Comparison of ENCODE assay signal across 21 cellular contexts in genomic region chr7:9192969-9193368, GRCh38.
"Had no signal": no experiment of that assay in that cellular context is flagged by ENCODE, and none has a peak within 500 bp of the region (broad histone marks: within the 10 kb centered on the region; RNA-seq: fewer than 3 reads in every experiment).

No MANE protein-coding gene starts in this region.

- H3K9me3 ChIP-seq: breast epithelium, gastrocnemius medialis, sigmoid colon, uterus had no signal

- H3K9me3 Mint-ChIP-seq: neural progenitor cell, WTC11 had no signal

- H3K27me3 ChIP-seq: breast epithelium, gastrocnemius medialis, neural progenitor cell, sigmoid colon, uterus had no signal

- H3K4me3 ChIP-seq: breast epithelium, gastrocnemius medialis, neural progenitor cell, sigmoid colon, uterus had no signal

- H3K27ac ChIP-seq: breast epithelium, gastrocnemius medialis, neural progenitor cell, sigmoid colon, uterus had no signal

- H3K4me1 Mint-ChIP-seq: naive B cell had no signal

- H2AFZ ChIP-seq: neural progenitor cell had no signal

- FAIRE-seq: islet of Langerhans, TTC549 had no signal

- ATAC-seq: activated CD8-positive, alpha-beta T cell treated with anti-CD3 and anti-CD28 coated beads for 36 hours; activated naive CD4-positive, alpha-beta T cell treated with anti-CD3 and anti-CD28 coated beads, Interleukin-2, amount 50 U/mL, for 72 hours; activated T-cell treated with anti-CD3 and anti-CD28 coated beads, Interleukin-2, amount 50 U/mL, for 4 hours; effector memory CD8-positive, alpha-beta T cell; gastrocnemius medialis; left lobe of liver; WTC11 had no signal

- H3K36me3 ChIP-seq: breast epithelium, gastrocnemius medialis, neural progenitor cell, sigmoid colon, uterus had no signal

- H3K27ac Mint-ChIP-seq: activated CD8-positive, alpha-beta T cell treated with anti-CD3 and anti-CD28 coated beads for 36 hours; activated naive CD4-positive, alpha-beta T cell treated with anti-CD3 and anti-CD28 coated beads, Interleukin-2, amount 50 U/mL, for 72 hours; effector memory CD8-positive, alpha-beta T cell; naive B cell; neural progenitor cell; WTC11 had no signal

- H3K4me3 Mint-ChIP-seq: activated CD8-positive, alpha-beta T cell treated with anti-CD3 and anti-CD28 coated beads for 36 hours; activated T-cell treated with anti-CD3 and anti-CD28 coated beads, Interleukin-2, amount 50 U/mL, for 4 hours; effector memory CD8-positive, alpha-beta T cell; naive B cell; neural progenitor cell; WTC11 had no signal

- H3K36me3 Mint-ChIP-seq: activated naive CD4-positive, alpha-beta T cell treated with anti-CD3 and anti-CD28 coated beads, Interleukin-2, amount 50 U/mL, for 72 hours; naive B cell; neural progenitor cell; WTC11 had no signal

- H3K4me1 ChIP-seq: breast epithelium, gastrocnemius medialis, uterus had no signal

- H3K27me3 Mint-ChIP-seq: activated CD8-positive, alpha-beta T cell treated with anti-CD3 and anti-CD28 coated beads for 36 hours; effector memory CD8-positive, alpha-beta T cell; naive B cell had no signal

- DNase-seq: activated CD4-positive, alpha-beta T cell treated with anti-CD3 and anti-CD28 coated beads for 48 hours; activated CD8-positive, alpha-beta T cell treated with anti-CD3 and anti-CD28 coated beads for 36 hours; activated effector memory CD4-positive, alpha-beta T cell treated with Interleukin-2 at 50 U/mL for 16 hours; activated T-cell treated with anti-CD3 and anti-CD28 coated beads, Interleukin-2, amount 50 U/mL, for 4 hours; amniotic stem cell; cerebellar nuclear complex; dermis blood vessel endothelial cell; effector memory CD8-positive, alpha-beta T cell; gastrocnemius medialis; mammary epithelial cell; naive B cell; sigmoid colon; stimulated activated CD4-positive, alpha-beta T cell treated with anti-CD3 and anti-CD28 coated beads, Interleukin-1b, Interleukin-23, amount 100 ng/mL, for 48 hours; uterus had no signal

- H3K9ac ChIP-seq: neural progenitor cell had no signal

- H3K4me2 ChIP-seq: neural progenitor cell had no signal
